In genomic region chr1:44594871-44595735, GRCh38 we compare ENCODE assay signal across 8 cellular contexts.
DNase-seq lines count a peak whose midpoint lies in the region; ATAC-seq, FAIRE-seq and TF ChIP-seq lines count a peak whose summit lies in the region.

No MANE protein-coding gene starts in this region.

- H3K9ac ChIP-seq in kidney (ENCODE audit: low read length in 2 of 2): no peak overlapping the region

- DNase-seq in BE2C (peak; percentile 71), NCI-H128 (lab: John Stamatoyannopoulos, UW; ENCODE audit: unreplicated experiment) (peak; percentile 23), WERI-Rb-1 (peak; percentile 84), brain microvascular endothelial cell (peak; percentile 46), kidney (peak; percentile 89)
- peak; percentile 63 to 79 (median 70) for DNase-seq in stimulated activated CD4-positive, alpha-beta T cell treated with anti-CD3 and anti-CD28 coated beads, Interleukin-1b, Interleukin-23, amount 100 ng/mL, for 24 hours (ENCODE audit: low read depth in 4 of 4, low spot score in 1 of 4)

- in situ Hi-C loops in brain microvascular endothelial cell (cut with HindIII; ENCODE audit: low pct_ligation_motif_present, low sequenced_read_pairs): no loop called here

- no peak for FAIRE-seq in kidney (lab: Jason Lieb, UNC)

- H3K27me3 ChIP-seq in BE2C (peaks cover 25% of the 10 kb centered on the region), WERI-Rb-1 (ENCODE audit: insufficient read depth, low read depth, severe bottlenecking) (no peaks in the 10 kb centered on the region), brain microvascular endothelial cell (replicated peaks) (peaks cover 17% of the 10 kb centered on the region)

- peak; percentile 75 for TF ChIP-seq CTCF in BE2C (IDR thresholded peaks at IDR 0.05; ENCODE audit: low read depth, low read length)
- TF ChIP-seq CTCF in WERI-Rb-1 (IDR thresholded peaks at IDR 0.05; ENCODE audit: low read depth, low read length): peak; percentile 94
- peak; percentile 97 for TF ChIP-seq CTCF in brain microvascular endothelial cell (IDR thresholded peaks at IDR 0.05; ENCODE audit: low read depth, low read length, missing control alignments)
- TF ChIP-seq CTCF in kidney (IDR thresholded peaks at IDR 0.05; ENCODE audit: borderline replicate concordance, extremely low read depth, insufficient read depth): peak; percentile 96

- H3K27ac ChIP-seq in WERI-Rb-1: no peak overlapping the region
- no peak overlapping the region for H3K27ac ChIP-seq in brain microvascular endothelial cell
- no peak overlapping the region for H3K27ac ChIP-seq in kidney (ENCODE audit: low read depth in 2 of 2, low read length in 2 of 2)

- no peaks in the 10 kb centered on the region for H3K4me1 ChIP-seq in BE2C
- no peaks in the 10 kb centered on the region for H3K4me1 ChIP-seq in kidney (ENCODE audit: control insufficient read depth in 1 of 2, insufficient read depth in 1 of 2, low read depth in 1 of 2, low read length in 2 of 2)

- intact Hi-C loops in kidney (cut with DNase I): loop anchor here (10.0 kb wide), 2 partner anchors 210 to 370 kb away; no protein-coding TSS in a partner anchor

- H3K9me3 ChIP-seq in BE2C (no peaks in the 10 kb centered on the region), WERI-Rb-1 (ENCODE audit: severe bottlenecking) (no peaks in the 10 kb centered on the region), kidney (ENCODE audit: control insufficient read depth in 1 of 2, low read length in 2 of 2) (no peaks in the 10 kb centered on the region)

- peak; percentile 51 for ATAC-seq in GM19463 (IDR thresholded peaks at IDR 0.05; ENCODE audit: unreplicated experiment)
- no peak for ATAC-seq in GM19324 (IDR thresholded peaks at IDR 0.05; ENCODE audit: low FRiP score, unreplicated experiment)

- H3K4me3 ChIP-seq in BE2C (ENCODE audit: low read depth, low read length) (no peak overlapping the region), WERI-Rb-1 (ENCODE audit: low read depth, low read length) (no peak overlapping the region), brain microvascular endothelial cell (ENCODE audit: low read depth, low read length) (no peak overlapping the region), kidney (ENCODE audit: low read length in 2 of 2) (no peak overlapping the region)

- H3K36me3 ChIP-seq in BE2C (no peaks in the 10 kb centered on the region), WERI-Rb-1 (no peaks in the 10 kb centered on the region), brain microvascular endothelial cell (replicated peaks) (no peaks in the 10 kb centered on the region), kidney (ENCODE audit: control insufficient read depth in 1 of 2, insufficient read depth in 2 of 2, low read length in 2 of 2) (no peaks in the 10 kb centered on the region)

Comparison
In these comparisons a context has a peak if more than half of its experiments do, and no peak if none do; other contexts are left out.
1. DNase-seq: peak in every context shown above with its lines; median percentile 89 in kidney; 84 in WERI-Rb-1; 71 in BE2C; 70 in stimulated activated CD4-positive, alpha-beta T cell treated with anti-CD3 and anti-CD28 coated beads, Interleukin-1b, Interleukin-23, amount 100 ng/mL, for 24 hours; 46 in brain microvascular endothelial cell; 23 in NCI-H128.